In the genomic region with DNA sequence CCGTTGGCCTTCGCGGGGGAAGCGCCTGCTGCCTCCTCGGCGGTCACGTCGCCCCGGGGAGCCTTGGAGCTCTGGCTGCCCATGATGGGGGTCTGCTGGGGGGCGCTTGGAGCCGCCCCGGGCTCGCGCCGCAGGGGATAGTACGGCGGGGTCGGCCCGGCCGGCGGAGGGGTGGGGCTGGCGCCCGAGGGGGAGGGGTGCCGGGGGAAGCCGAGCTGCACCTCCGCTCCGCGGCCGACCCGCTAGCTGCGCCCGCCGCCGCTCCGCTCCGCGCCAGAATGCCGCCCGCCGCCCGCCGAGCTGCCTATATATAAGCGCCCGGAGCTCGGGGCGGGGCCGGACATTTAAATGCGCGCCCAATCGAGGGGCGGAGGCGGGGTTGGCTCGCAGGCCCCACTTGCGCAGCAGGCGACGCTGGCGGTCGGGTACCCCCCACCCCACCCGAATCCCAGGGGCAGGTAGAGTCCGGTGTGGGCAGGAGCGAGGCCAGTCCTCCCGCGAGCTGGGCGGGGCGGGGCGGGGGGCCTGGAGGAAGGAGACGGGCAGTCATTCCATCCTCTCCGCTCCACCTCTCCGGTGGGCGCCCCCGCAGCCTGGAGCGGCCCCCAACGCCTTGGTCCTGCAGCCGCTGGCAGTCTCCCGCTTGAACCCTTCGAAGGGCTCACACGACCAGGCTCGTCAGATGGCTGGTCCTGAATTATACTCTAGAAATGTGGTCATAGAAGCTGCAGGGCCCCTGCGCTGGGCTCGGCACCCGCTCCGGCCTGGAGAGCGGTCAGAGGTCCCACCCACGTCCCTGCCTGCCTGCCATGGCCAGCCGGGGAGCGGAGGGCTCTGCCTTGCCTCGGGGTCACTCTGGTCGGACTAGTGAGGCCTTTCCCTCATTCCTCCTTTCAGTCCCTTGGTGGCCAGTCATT, we compare ENCODE assay signal across 8 cellular contexts. TPM values are rescaled to one million over a fixed set of nuclear protein-coding genes. Genes with fewer than 3 reads are reported as not detected.
DNase-seq lines count a peak whose midpoint lies in the region; ATAC-seq, FAIRE-seq and TF ChIP-seq lines count a peak whose summit lies in the region.

A gene with protein sequence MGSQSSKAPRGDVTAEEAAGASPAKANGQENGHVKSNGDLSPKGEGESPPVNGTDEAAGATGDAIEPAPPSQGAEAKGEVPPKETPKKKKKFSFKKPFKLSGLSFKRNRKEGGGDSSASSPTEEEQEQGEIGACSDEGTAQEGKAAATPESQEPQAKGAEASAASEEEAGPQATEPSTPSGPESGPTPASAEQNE (minus strand): TSS at position 283 of the 917 bp plus-strand sequence. CDS start 200 bp downstream, at position 83.

- peak; percentile 66 for FAIRE-seq in endothelial cell of umbilical vein (lab: Jason Lieb, UNC)

- H3K9me3 ChIP-seq in endothelial cell of umbilical vein (replicated peaks; ENCODE audit: control insufficient read depth, insufficient read depth, low read length), result no peaks in the 10 kb centered on the region
- H3K9me3 ChIP-seq in mononuclear cell (ENCODE audit: low read depth, low read length), result no peaks in the 10 kb centered on the region

- peak within 1 kb of the TSS; percentile 60 for H3K4me2 ChIP-seq in endothelial cell of umbilical vein (ENCODE audit: insufficient read depth, low read length)

- H3K4me1 ChIP-seq in endothelial cell of umbilical vein (ENCODE audit: control insufficient read depth, extremely low read depth, insufficient read depth, low read length) (peaks cover 14% of the 10 kb centered on the region), mononuclear cell (ENCODE audit: insufficient read depth, low read length) (peaks cover 52% of the 10 kb centered on the region)

- CTCF ChIA-PET in endothelial cell of umbilical vein (lab: Charles Lee), result interaction anchor here (0.6 to 1.7 kb wide), 16 partner anchors 8 to 198 kb away, joined by 3 to 12 read pairs (median 4); a partner anchor contains a TSS

- BruUV-seq in endothelial cell of umbilical vein (replicated peaks; lab: Mats Ljungman, UMichigan), result no TSS peak

- POLR2A ChIA-PET in endothelial cell of umbilical vein (lab: Charles Lee), result interaction anchor here (0.6 to 2.2 kb wide), 37 partner anchors 8 to 315 kb away, joined by 3 to 50 read pairs (median 4); a partner anchor contains a TSS

- H3K4me3 ChIP-seq in endothelial cell of umbilical vein (replicated peaks in 1 of 3; ENCODE audit: insufficient read depth in 1 of 3, low read depth in 1 of 3, low read length in 3 of 3) (peak within 1 kb of the TSS; percentile 28 to 87 (median 80)), mononuclear cell (ENCODE audit: low read length) (peak within 1 kb of the TSS; percentile 47)

- dilution Hi-C loops in endothelial cell of umbilical vein (cut with MboI; ENCODE audit: extremely low pct_ligation_motif_present, low sequenced_read_pairs), result no loop called here

- DNase-seq in A172 (ENCODE audit: low spot score) (peak; percentile 19), NOMO-1 treated with DMSO at 0.1 percent for 48 hours (lab: John Stamatoyannopoulos, UW; ENCODE audit: unreplicated experiment) (peak; percentile 53), endothelial cell of umbilical vein (ENCODE audit: low read depth, low spot score) (peak; percentile 75)
- peak; percentile 89 for DNase-seq in activated CD8-positive, alpha-beta memory T cell treated with anti-CD3 and anti-CD28 coated beads, Interleukin-2, amount 50 U/mL, for 4 hours
- DNase-seq in stimulated activated CD8-positive, alpha-beta memory T cell treated with anti-CD3 and anti-CD28 coated beads, Interleukin-2, amount 100 ng/mL, for 48 hours (ENCODE audit: low read depth in 2 of 2), result peak; percentile 70 to 78

- H3K36me3 ChIP-seq in endothelial cell of umbilical vein (ENCODE audit: control insufficient read depth in 2 of 2, extremely low read depth in 1 of 2, insufficient read depth in 2 of 2, low read length in 2 of 2), result peaks cover 9 to 20% of the 10 kb centered on the region in 2 experiments

- H4K20me1 ChIP-seq in endothelial cell of umbilical vein (replicated peaks; ENCODE audit: control insufficient read depth, extremely low read depth, insufficient read depth, low read length), result no peaks in the 10 kb centered on the region

- peak within 1 kb of the TSS; percentile 49 for H3K27ac ChIP-seq in endothelial cell of umbilical vein (ENCODE audit: insufficient read depth, low read depth, low read length)

- H2AFZ ChIP-seq in endothelial cell of umbilical vein (ENCODE audit: low read depth, low read length), result peak within 1 kb of the TSS; percentile 18

- intact Hi-C loops in endothelial cell of umbilical vein (cut with micrococcal nuclease), result loop anchor here (1.0 to 5.0 kb wide), 6 partner anchors 15 to 114 kb away; a partner anchor contains a TSS

- peak; percentile 98 for TF ChIP-seq POLR2A in endothelial cell of umbilical vein (IDR thresholded peaks at IDR 0.05; ENCODE audit: low read depth, low read length)

- TF ChIP-seq CTCF in endothelial cell of umbilical vein (IDR thresholded peaks at IDR 0.05; ENCODE audit: extremely low read depth in 1 of 2, insufficient read depth in 1 of 2, low read depth in 1 of 2, low read length in 2 of 2), result no peak

- peak within 1 kb of the TSS; percentile 77 for H3K9ac ChIP-seq in endothelial cell of umbilical vein (replicated peaks; ENCODE audit: extremely low read depth, insufficient read depth, low read length)

- H3K27me3 ChIP-seq in endothelial cell of umbilical vein (ENCODE audit: control insufficient read depth in 2 of 2, insufficient read depth in 2 of 2, low read length in 2 of 2) (no peaks in the 10 kb centered on the region), mononuclear cell (ENCODE audit: insufficient read depth, low read length) (no peaks in the 10 kb centered on the region)

- H3K79me2 ChIP-seq in endothelial cell of umbilical vein (ENCODE audit: control insufficient read depth, insufficient read depth, low read length), result peaks cover 19% of the 10 kb centered on the region

- H3K9me1 ChIP-seq in endothelial cell of umbilical vein (replicated peaks; ENCODE audit: control insufficient read depth, extremely low read depth, insufficient read depth, low read length), result no peaks in the 10 kb centered on the region

- ATAC-seq in GM18867 (IDR thresholded peaks at IDR 0.05; ENCODE audit: unreplicated experiment) (peak; percentile 32), HG03460 (IDR thresholded peaks at IDR 0.05; ENCODE audit: unreplicated experiment) (peak; percentile 38)

TF ChIP-seq in endothelial cell of umbilical vein, 7 proteins besides CTCF, POLR2A, EP300 and RAD21:
- peak; percentile 100 for TF ChIP-seq POLR2AphosphoS5 (IDR thresholded peaks at IDR 0.05; ENCODE audit: insufficient read depth, low read depth, low read length)
- TF ChIP-seq, protein P1, sequence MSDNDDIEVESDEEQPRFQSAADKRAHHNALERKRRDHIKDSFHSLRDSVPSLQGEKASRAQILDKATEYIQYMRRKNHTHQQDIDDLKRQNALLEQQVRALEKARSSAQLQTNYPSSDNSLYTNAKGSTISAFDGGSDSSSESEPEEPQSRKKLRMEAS (IDR thresholded peaks at IDR 0.05; ENCODE audit: insufficient read depth, insufficient read length), result no peak

RNA-seq across cellular contexts. Expression of the gene that starts here (rescaled TPM):
- 91.0 and 91.1 TPM in 2 replicates for total RNA-seq in A172 (2014; rRNA removed; shearing (Covaris generic))
- total RNA-seq in endothelial cell of umbilical vein (249 and 265 TPM in 2 replicates), mononuclear cell (39.9 TPM)
- polyA plus RNA-seq in endothelial cell of umbilical vein, result 311 and 318 TPM in 2 replicates
- 353 TPM in 2 replicates for polyA plus RNA-seq in endothelial cell of umbilical vein (2011; cell fraction: cytosol; rRNA removed)
- 91.3 and 92.6 TPM in 2 replicates for polyA plus RNA-seq in endothelial cell of umbilical vein (2011; cell fraction: nucleus; rRNA removed)
- 195 and 202 TPM in 2 replicates for polyA plus RNA-seq in endothelial cell of umbilical vein (2012)
- polyA minus RNA-seq in endothelial cell of umbilical vein, result 199 and 217 TPM in 2 replicates
- 14.1 TPM for polyA minus RNA-seq in endothelial cell of umbilical vein (2011; cell fraction: cytosol; rRNA and poly(A)+ RNA removed)
- polyA minus RNA-seq in endothelial cell of umbilical vein (2011; cell fraction: nucleus; rRNA and poly(A)+ RNA removed), result 43.4 and 45.0 TPM in 2 replicates

Comparison
In these comparisons a context has a peak if more than half of its experiments do, and no peak if none do; other contexts are left out.
1. Peak in every context shown above with its lines: DNase-seq, ATAC-seq, H3K4me3 ChIP-seq and H3K27ac ChIP-seq.
2. DNase-seq: peak in every context shown above with its lines; median percentile 89 in activated CD8-positive, alpha-beta memory T cell treated with anti-CD3 and anti-CD28 coated beads, Interleukin-2, amount 50 U/mL, for 4 hours; 75 in endothelial cell of umbilical vein; 74 in stimulated activated CD8-positive, alpha-beta memory T cell treated with anti-CD3 and anti-CD28 coated beads, Interleukin-2, amount 100 ng/mL, for 48 hours; 53 in NOMO-1 treated with DMSO at 0.1 percent for 48 hours; 19 in A172.